ENCODE assay signal across 11 cellular contexts in the genomic region with DNA sequence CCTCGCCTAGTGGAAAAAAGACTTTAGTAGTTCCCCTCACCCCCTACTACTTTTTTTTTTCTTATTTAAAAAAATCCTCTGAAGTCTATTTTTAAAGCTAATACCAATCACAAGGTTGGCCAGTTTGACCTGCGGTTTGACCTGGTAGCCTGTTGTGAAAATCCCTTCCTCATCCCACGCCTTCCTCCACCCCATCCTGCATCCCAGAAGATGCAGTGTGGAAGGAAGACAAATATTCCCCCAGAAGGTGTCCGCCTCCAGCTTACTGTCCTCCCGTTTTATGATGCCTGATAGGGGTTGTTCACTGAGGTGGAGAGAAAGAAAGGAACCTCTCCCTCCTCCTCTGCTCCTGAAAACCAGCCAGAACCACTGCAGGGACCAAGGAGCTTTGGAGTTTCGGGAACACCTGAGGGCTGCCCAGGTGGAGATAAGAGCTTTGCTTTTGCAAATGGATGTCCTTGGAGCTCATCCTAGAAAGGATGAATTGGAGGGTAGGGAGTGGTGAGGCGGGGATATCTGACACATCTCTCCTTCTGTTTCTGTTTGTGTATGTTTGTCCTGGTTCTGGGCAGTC. TPM values are rescaled to one million over a fixed set of nuclear protein-coding genes. Genes with fewer than 3 reads are reported as not detected.
DNase-seq lines count a peak whose midpoint lies in the region; ATAC-seq and TF ChIP-seq lines count a peak whose summit lies in the region.
"Had no signal": no experiment of that assay in that cellular context is flagged by ENCODE, and none has a peak within 500 bp of the region (broad histone marks: within the 10 kb centered on the region; RNA-seq: fewer than 3 reads in every experiment).

No MANE protein-coding gene starts in this region.

- H3K4me3 Mint-ChIP-seq in chondrocyte (ENCODE audit: unreplicated experiment), result peak overlapping the region; percentile 61
- peak overlapping the region; percentile 27 to 70 (median 56) for H3K4me3 Mint-ChIP-seq in naive thymus-derived CD8-positive, alpha-beta T cell

- H3K9me3 ChIP-seq in heart right ventricle (no peaks in the 10 kb centered on the region), right atrium auricular region (no peaks in the 10 kb centered on the region), vagina (no peaks in the 10 kb centered on the region)

- H3K27me3 ChIP-seq in heart right ventricle, result peaks cover 10 to 83% (median 71%) of the 10 kb centered on the region in 7 donors
- peaks cover 15 to 24% of the 10 kb centered on the region in 2 donors for H3K27me3 ChIP-seq in right atrium auricular region
- H3K27me3 ChIP-seq in vagina, result peaks cover 12% of the 10 kb centered on the region

- DNase-seq in heart right ventricle, result no peak
- no peak for DNase-seq in right atrium auricular region (ENCODE audit: low spot score)
- DNase-seq in chondrocyte (ENCODE audit: low spot score), result no peak
- DNase-seq in naive thymus-derived CD8-positive, alpha-beta T cell, result no peak
- DNase-seq in vagina (ENCODE audit: extremely low spot score in 2 of 2), result no peak
- DNase-seq: CD4-positive, alpha-beta T cell; NCI-H2081 treated with DMSO at 0.1 percent for 48 hours had no signal

- no peak for ATAC-seq in heart right ventricle
- ATAC-seq in naive thymus-derived CD8-positive, alpha-beta T cell, result no peak
- no peak for ATAC-seq in GM18519 (IDR thresholded peaks at IDR 0.05; ENCODE audit: low FRiP score, unreplicated experiment)
- ATAC-seq in GM21360 (IDR thresholded peaks at IDR 0.05; ENCODE audit: unreplicated experiment), result no peak
- ATAC-seq in GM19395 (IDR thresholded peaks at IDR 0.05; ENCODE audit: unreplicated experiment), result no peak

- TF ChIP-seq POLR2A in vagina (IDR thresholded peaks at IDR 0.05), result no peak

- H3K4me1 ChIP-seq in heart right ventricle, result peaks cover 4 to 15% (median 12%) of the 10 kb centered on the region in 9 donors
- H3K4me1 ChIP-seq in right atrium auricular region, result peaks cover 0 to 20% of the 10 kb centered on the region in 2 donors
- peaks cover 18% of the 10 kb centered on the region for H3K4me1 ChIP-seq in vagina

- H3K27ac ChIP-seq in heart right ventricle, result no peak overlapping the region
- H3K27ac ChIP-seq in right atrium auricular region, result no peak overlapping the region
- no peak overlapping the region for H3K27ac ChIP-seq in vagina

- TF ChIP-seq CTCF in heart right ventricle (IDR thresholded peaks at IDR 0.05) (no peak), right atrium auricular region (IDR thresholded peaks at IDR 0.05) (no peak), chondrocyte (IDR thresholded peaks at IDR 0.05) (no peak), vagina (IDR thresholded peaks at IDR 0.05) (no peak)

- intact Hi-C loops in heart right ventricle (cut with DNase I), result no loop called here
- intact Hi-C loops in vagina (cut with DNase I), result no loop called here

- H3K36me3 ChIP-seq in heart right ventricle (no peaks in the 10 kb centered on the region), right atrium auricular region (no peaks in the 10 kb centered on the region), vagina (no peaks in the 10 kb centered on the region)

- H3K4me1 Mint-ChIP-seq in chondrocyte (ENCODE audit: low read depth), result peaks cover 22% of the 10 kb centered on the region
- H3K4me1 Mint-ChIP-seq in naive thymus-derived CD8-positive, alpha-beta T cell, result peaks cover 0 to 20% (median 16%) of the 10 kb centered on the region in 4 donors

- no peak overlapping the region for H3K27ac Mint-ChIP-seq in chondrocyte (ENCODE audit: unreplicated experiment)
- no peak overlapping the region for H3K27ac Mint-ChIP-seq in naive thymus-derived CD8-positive, alpha-beta T cell
- H3K27ac Mint-ChIP-seq: activated naive CD4-positive, alpha-beta T cell treated with anti-CD3 and anti-CD28 coated beads, Interleukin-2, amount 10 ng/mL, durations not matched to agents 7 days and 5 days; CD4-positive, alpha-beta T cell had no signal

- H3K27me3 Mint-ChIP-seq in chondrocyte (ENCODE audit: low read depth), result peaks cover 44% of the 10 kb centered on the region
- H3K27me3 Mint-ChIP-seq in naive thymus-derived CD8-positive, alpha-beta T cell, result peaks cover 13 to 68% (median 26%) of the 10 kb centered on the region in 5 donors

- WGBS in heart right ventricle, 2 donors, result 17 to 20% methylated on average over 7 of the region's 7 CpGs

- peak overlapping the region in 9 of 10 donors; percentile 38 to 60 (median 49) for H3K4me3 ChIP-seq in heart right ventricle
- peak overlapping the region in 1 of 2 donors; percentile 51 for H3K4me3 ChIP-seq in right atrium auricular region
- peak overlapping the region; percentile 44 to 47 for H3K4me3 ChIP-seq in vagina

- no peaks in the 10 kb centered on the region for H3K9me3 Mint-ChIP-seq in chondrocyte (ENCODE audit: low read depth)
- H3K9me3 Mint-ChIP-seq in naive thymus-derived CD8-positive, alpha-beta T cell, result no peaks in the 10 kb centered on the region
- H3K9me3 Mint-ChIP-seq: activated naive CD4-positive, alpha-beta T cell treated with anti-CD3 and anti-CD28 coated beads, Interleukin-2, amount 10 ng/mL, durations not matched to agents 7 days and 5 days; CD4-positive, alpha-beta T cell had no signal

- POLR2A ChIA-PET in naive thymus-derived CD8-positive, alpha-beta T cell (lab: Charles Lee), result interaction anchor here (0.6 kb wide), 1 partner anchor 45 kb away, joined by 3 read pairs; no protein-coding TSS in a partner anchor

- no peaks in the 10 kb centered on the region for H3K36me3 Mint-ChIP-seq in chondrocyte (ENCODE audit: low read depth)
- no peaks in the 10 kb centered on the region for H3K36me3 Mint-ChIP-seq in naive thymus-derived CD8-positive, alpha-beta T cell
- H3K36me3 Mint-ChIP-seq: activated naive CD4-positive, alpha-beta T cell treated with anti-CD3 and anti-CD28 coated beads, Interleukin-2, amount 10 ng/mL, durations not matched to agents 7 days and 5 days had no signal

RNA-seq across cellular contexts. Expression of a gene that starts 0.9 kb away (rescaled TPM):
- total RNA-seq in heart right ventricle (1 to 10 TPM in 3 of 10 donors, under 1 TPM in 7; 0.09 to 3.4 (median 0.64) TPM), right atrium auricular region (under 1 TPM; 0.12 to 0.44 TPM), chondrocyte (not detected in 3 replicates), vagina (134 TPM)
- polyA plus RNA-seq in heart right ventricle, result 1 to 10 TPM; 1.6 to 2.1 TPM
- total RNA-seq in naive thymus-derived CD8-positive, alpha-beta T cell, result under 1 TPM in 1 of 2 experiments, not detected in 1; 0.47 TPM
- under 1 TPM in 2 of 3 donors, not detected in 1; 0.11 to 0.19 TPM for polyA plus RNA-seq in naive thymus-derived CD8-positive, alpha-beta T cell
- total RNA-seq: CD4-positive, alpha-beta T cell had no signal

RNA-seq across cellular contexts. Expression of a gene that starts 32.6 kb away (rescaled TPM):
- total RNA-seq in heart right ventricle (10 to 100 TPM; 15.0 to 21.0 (median 19.2) TPM), right atrium auricular region (10 to 100 TPM; 15.3 to 17.3 TPM), chondrocyte (19.4 to 25.1 TPM (median 22.0 TPM) in 3 replicates), vagina (24.3 TPM)
- polyA plus RNA-seq in heart right ventricle, result 10 to 100 TPM in 1 of 2 donors, 1 to 10 TPM in 1; 6.9 to 11.3 TPM
- 10 to 100 TPM; 19.2 to 19.7 TPM for total RNA-seq in naive thymus-derived CD8-positive, alpha-beta T cell
- polyA plus RNA-seq in naive thymus-derived CD8-positive, alpha-beta T cell, result 10 to 100 TPM; 15.0 to 20.9 (median 19.0) TPM

Comparison
In these comparisons a context has a peak if more than half of its experiments do, and no peak if none do; other contexts are left out.
1. RNA of a gene that starts 0.9 kb away (total RNA-seq): 134 TPM in vagina (single experiment); 0.09 to 3.4 TPM in heart right ventricle, 0.47 TPM in naive thymus-derived CD8-positive, alpha-beta T cell, 0.12 to 0.44 TPM in right atrium auricular region and not detected in chondrocyte; every median in the first group is over 10 times any median in the second.